In genomic region chr7:140697447-140698143, GRCh38 we compare ENCODE assay signal across 9 cellular contexts. TPM values are rescaled to one million over a fixed set of nuclear protein-coding genes. Genes with fewer than 3 reads are reported as not detected.
A peak's percentile ranks its signal among the peaks of the same experiment; 100 is the strongest.
DNase-seq lines count a peak whose midpoint lies in the region; ATAC-seq, FAIRE-seq and TF ChIP-seq lines count a peak whose summit lies in the region.
"Had no signal": no experiment of that assay in that cellular context is flagged by ENCODE, and none has a peak within 500 bp of the region (broad histone marks: within the 10 kb centered on the region; RNA-seq: fewer than 3 reads in every experiment).

No MANE protein-coding gene starts in this region.

- H3K27me3 Mint-ChIP-seq in natural killer cell (ENCODE audit: low read depth in 2 of 2): no peaks in the 10 kb centered on the region

- intact Hi-C loops in natural killer cell (cut with micrococcal nuclease): loop anchor here (10.0 kb wide), 2 partner anchors 227 to 317 kb away; partner anchors contain the start of genes BRAF and MRPS33

- H3K27me3 ChIP-seq in duodenal mucosa (ENCODE audit: control insufficient read depth in 1 of 2, insufficient read depth in 2 of 2, low read length in 2 of 2): no peaks in the 10 kb centered on the region

- peaks cover 0 to 2% of the 10 kb centered on the region in 2 donors for H3K36me3 ChIP-seq in duodenal mucosa (ENCODE audit: control insufficient read depth in 1 of 2, insufficient read depth in 2 of 2, low read length in 2 of 2)

- peak overlapping the region; percentile 99 for H3K4me3 Mint-ChIP-seq in natural killer cell

- peak overlapping the region; percentile 74 to 99 for H3K9ac ChIP-seq in duodenal mucosa (ENCODE audit: low read depth in 1 of 2, low read length in 2 of 2)

- no peaks in the 10 kb centered on the region for H3K36me3 Mint-ChIP-seq in natural killer cell

- peaks cover 42 to 44% of the 10 kb centered on the region in 2 donors for H3K4me1 Mint-ChIP-seq in natural killer cell

- no peaks in the 10 kb centered on the region for H3K9me3 Mint-ChIP-seq in natural killer cell

- peaks cover 12 to 19% of the 10 kb centered on the region in 2 donors for H3K4me1 ChIP-seq in duodenal mucosa (ENCODE audit: control insufficient read depth in 1 of 2, insufficient read depth in 2 of 2, low read length in 2 of 2)

- ATAC-seq in natural killer cell (no peak), HG02884 (IDR thresholded peaks at IDR 0.05; ENCODE audit: unreplicated experiment) (no peak)

- FAIRE-seq in frontal cortex (lab: Jason Lieb, UNC): no peak
- FAIRE-seq: endometrium had no signal

- DNase-seq in AG10803 (ENCODE audit: low read depth) (peak; percentile 48), LNCaP clone FGC (ENCODE audit: low read depth) (no peak), natural killer cell (no peak), frontal cortex (ENCODE audit: low spot score in 2 of 2) (no peak), COLO668 (lab: John Stamatoyannopoulos, UW; ENCODE audit: unreplicated experiment) (no peak)
- no peak for DNase-seq in activated CD8-positive, alpha-beta memory T cell treated with anti-CD3 and anti-CD28 coated beads, Interleukin-2, amount 50 U/mL, for 48 hours

- H3K9me3 ChIP-seq in duodenal mucosa (ENCODE audit: control insufficient read depth in 1 of 2, low read length in 2 of 2): no peaks in the 10 kb centered on the region

- peak overlapping the region; percentile 94 for H3K4me3 ChIP-seq in AG10803 (ENCODE audit: low read length)
- peak overlapping the region; percentile 84 for H3K4me3 ChIP-seq in LNCaP clone FGC (ENCODE audit: low read depth, low read length)
- H3K4me3 ChIP-seq in duodenal mucosa (ENCODE audit: low read depth in 1 of 2, low read length in 2 of 2): peak overlapping the region; percentile 88 to 98

- TF ChIP-seq CTCF in AG10803 (conservative IDR thresholded peaks at IDR 0.05; ENCODE audit: low read length): no peak
- TF ChIP-seq CTCF in LNCaP clone FGC (IDR thresholded peaks at IDR 0.05; ENCODE audit: control insufficient read depth, extremely low read depth, insufficient read depth): no peak
- TF ChIP-seq CTCF in natural killer cell (IDR thresholded peaks at IDR 0.05): no peak

- H3K27ac Mint-ChIP-seq in natural killer cell: peak overlapping the region; percentile 96 to 98

- H3K27ac ChIP-seq in duodenal mucosa (ENCODE audit: low read depth, low read length): peak overlapping the region; percentile 99

RNA-seq across cellular contexts. Expression of gene NDUFB2, which starts 1.1 kb away (rescaled TPM):
- total RNA-seq in natural killer cell: 100 to 1,000 TPM; 152 to 177 (median 177) TPM
- 34.6 TPM for total RNA-seq in frontal cortex

RNA-seq across cellular contexts. Expression of gene ADCK2, which starts 24.9 kb away (rescaled TPM):
- 10 to 100 TPM; 12.6 to 20.7 (median 15.8) TPM for total RNA-seq in natural killer cell
- total RNA-seq in frontal cortex: 48.9 TPM

RNA-seq across cellular contexts. Expression of gene DENND2A, which starts 57.0 kb away (rescaled TPM):
- total RNA-seq in natural killer cell: under 1 TPM in 1 of 3 donors, not detected in 2; 0.12 TPM
- total RNA-seq in frontal cortex: 25.7 TPM

Comparison
In these comparisons a context has a peak if more than half of its experiments do, and no peak if none do; other contexts are left out.
1. RNA of gene DENND2A, which starts 57.0 kb away (total RNA-seq): 25.7 TPM in frontal cortex (single experiment); 0.12 TPM in natural killer cell; every median in the first group is over 10 times any median in the second.
2. Peak in every context shown above with its lines, with median percentiles within 50 percentile points of each other: H3K4me3 ChIP-seq.